ENCODE assay signal across 15 cellular contexts in the genomic region with DNA sequence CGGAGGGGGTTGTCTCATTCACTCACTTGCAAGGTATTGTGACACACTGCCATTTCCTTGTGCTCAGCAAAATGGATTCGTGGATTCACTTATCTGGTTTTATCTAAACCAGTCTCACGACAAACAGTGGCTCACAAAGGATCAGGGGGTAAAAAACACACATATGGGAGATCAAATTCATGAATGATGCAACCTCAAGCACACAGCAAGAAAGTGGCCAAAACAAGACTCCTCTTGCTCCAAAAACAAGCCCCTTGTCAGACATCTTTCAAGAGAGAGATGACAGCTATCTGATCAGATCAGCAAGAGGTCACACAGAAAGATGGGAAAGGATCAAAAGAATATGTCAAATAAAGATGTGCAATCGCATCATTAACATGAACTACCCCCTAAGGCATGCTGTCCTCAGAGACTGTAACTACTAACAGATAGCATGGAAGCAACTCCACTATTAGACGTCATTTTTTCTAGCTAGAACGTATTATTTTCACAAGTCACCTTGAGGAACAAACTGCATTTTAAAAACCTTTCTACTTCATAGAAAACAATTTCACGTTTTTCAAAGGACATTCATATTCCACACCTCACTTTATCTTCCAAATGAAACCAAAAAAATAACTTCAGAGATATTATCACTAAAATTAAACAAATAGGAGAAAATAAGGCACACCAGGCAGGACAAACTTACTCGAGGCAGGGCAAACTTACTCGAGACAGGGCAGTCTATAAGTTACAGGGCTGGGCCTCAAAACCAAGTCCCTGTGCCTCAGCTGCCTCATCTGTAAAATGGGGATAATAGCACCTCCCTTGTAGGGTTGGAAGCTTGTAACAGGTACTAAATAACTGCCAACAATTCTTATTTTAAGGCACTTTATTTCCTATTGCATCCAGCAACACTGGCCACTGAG.
DNase-seq lines count a peak whose midpoint lies in the region; ATAC-seq and TF ChIP-seq lines count a peak whose summit lies in the region.
"Had no signal": no experiment of that assay in that cellular context is flagged by ENCODE, and none has a peak within 500 bp of the region (broad histone marks: within the 10 kb centered on the region; RNA-seq: fewer than 3 reads in every experiment).

No MANE protein-coding gene starts in this region.

- H3K9ac ChIP-seq in BLaER1 = no peak overlapping the region

- ATAC-seq in natural killer cell (no peak), HG02870 (IDR thresholded peaks at IDR 0.05; ENCODE audit: unreplicated experiment) (no peak)
- ATAC-seq: heart right ventricle, right cardiac atrium had no signal

- peaks cover 9% of the 10 kb centered on the region for H3K36me3 Mint-ChIP-seq in brain
- H3K36me3 Mint-ChIP-seq in natural killer cell = peaks cover 15% of the 10 kb centered on the region

- H3K4me1 Mint-ChIP-seq in brain (peaks cover 68% of the 10 kb centered on the region), natural killer cell (peaks cover 75 to 93% of the 10 kb centered on the region in 2 donors)

- peak overlapping the region; percentile 78 for H3K4me2 ChIP-seq in BLaER1

- DNase-seq in natural killer cell (no peak), NCI-H510A (lab: John Stamatoyannopoulos, UW) (no peak), esophagus squamous epithelium (lab: John Stamatoyannopoulos, UW) (no peak), GM13977 (ENCODE audit: low spot score) (no peak)
- DNase-seq: CD4-positive, alpha-beta T cell; effector CD8-positive, alpha-beta T cell; heart right ventricle; left cardiac atrium; NCI-H1417; NCI-H524; right cardiac atrium had no signal

- intact Hi-C loops in natural killer cell (cut with micrococcal nuclease) = no loop called here
- intact Hi-C loops in esophagus squamous epithelium (cut with DNase I) = no loop called here

- 55 to 73% methylated on average over 8 to 9 of the region's 9 CpGs for WGBS in esophagus squamous epithelium, 2 donors

- TF ChIP-seq CTCF in HEK293 (tag by site-specific recombination; IDR thresholded peaks at IDR 0.05) (no peak), brain (conservative IDR thresholded peaks at IDR 0.05) (no peak), natural killer cell (IDR thresholded peaks at IDR 0.05) (no peak), esophagus squamous epithelium (IDR thresholded peaks at IDR 0.05) (no peak), GM13977 (IDR thresholded peaks at IDR 0.05; ENCODE audit: extremely low read depth, insufficient read depth, missing control alignments) (no peak)

- H3K9me3 Mint-ChIP-seq in brain (no peaks in the 10 kb centered on the region), natural killer cell (no peaks in the 10 kb centered on the region)
- H3K9me3 Mint-ChIP-seq: CD4-positive, alpha-beta T cell had no signal

- CTCF ChIA-PET in HEK293 (lab: Yijun Ruan, JAX) = interaction anchor here (0.7 kb wide), 1 partner anchor 26 kb away, joined by 3 read pairs; no protein-coding TSS in a partner anchor

- H3K4me3 ChIP-seq in BLaER1 (no peak overlapping the region), HEK293 (ENCODE audit: low read depth, low read length) (no peak overlapping the region), esophagus squamous epithelium (no peak overlapping the region)
- H3K4me3 ChIP-seq: heart right ventricle had no signal

- H4K20me1 ChIP-seq in BLaER1 = no peaks in the 10 kb centered on the region

- H3K4me3 Mint-ChIP-seq in brain = no peak overlapping the region
- no peak overlapping the region for H3K4me3 Mint-ChIP-seq in natural killer cell
- H3K4me3 Mint-ChIP-seq: CD4-positive, alpha-beta T cell had no signal

- peak overlapping the region; percentile 69; the same call in 1 of the 2 replicates for H3K27ac ChIP-seq in BLaER1
- no peak overlapping the region for H3K27ac ChIP-seq in HEK293 (ENCODE audit: extremely low read depth, low read depth, low read length)
- no peak overlapping the region for H3K27ac ChIP-seq in esophagus squamous epithelium

- POLR2A ChIA-PET in HEK293 (lab: Yijun Ruan, JAX) = no interaction called here

- H3K27me3 ChIP-seq in BLaER1 (no peaks in the 10 kb centered on the region), esophagus squamous epithelium (no peaks in the 10 kb centered on the region)
- H3K27me3 ChIP-seq: heart right ventricle had no signal

- H3K27ac Mint-ChIP-seq in brain = peak overlapping the region in 4 of 5 experiments; percentile 11 to 95 (median 65)
- H3K27ac Mint-ChIP-seq in natural killer cell = peak overlapping the region; percentile 81 to 90

- peaks cover 8% of the 10 kb centered on the region; the same call in 1 of the 2 replicates for H3K36me3 ChIP-seq in BLaER1
- H3K36me3 ChIP-seq in HEK293 (ENCODE audit: control insufficient read depth in 2 of 2, insufficient read depth in 1 of 2, low read length in 2 of 2) = no peaks in the 10 kb centered on the region
- no peaks in the 10 kb centered on the region for H3K36me3 ChIP-seq in esophagus squamous epithelium

- H3K27me3 Mint-ChIP-seq in brain (no peaks in the 10 kb centered on the region), natural killer cell (ENCODE audit: low read depth in 2 of 2) (no peaks in the 10 kb centered on the region)
- H3K27me3 Mint-ChIP-seq: CD4-positive, alpha-beta T cell had no signal

- TF ChIP-seq POLR2A in esophagus squamous epithelium (IDR thresholded peaks at IDR 0.05) = no peak

- H3K4me1 ChIP-seq in BLaER1 = peaks cover 82% of the 10 kb centered on the region
- H3K4me1 ChIP-seq in HEK293 (ENCODE audit: control insufficient read depth, insufficient read depth, low read length) = no peaks in the 10 kb centered on the region
- peaks cover 0 to 69% (median 14%) of the 10 kb centered on the region in 3 donors for H3K4me1 ChIP-seq in esophagus squamous epithelium

- in situ Hi-C loops in GM13977 (cut with MboI; ENCODE audit: low pct_unique_long_range_greater_than_20kb, low sequenced_read_pairs, unreplicated experiment) = no loop called here

- H3K9me3 ChIP-seq in BLaER1 = no peaks in the 10 kb centered on the region
- no peaks in the 10 kb centered on the region for H3K9me3 ChIP-seq in HEK293 (ENCODE audit: control insufficient read depth, insufficient read depth, low read depth, low read length)
- H3K9me3 ChIP-seq in esophagus squamous epithelium = no peaks in the 10 kb centered on the region
- H3K9me3 ChIP-seq: heart right ventricle had no signal

TF ChIP-seq in HEK293, 187 proteins besides CTCF, POLR2A, EP300 and RAD21:
- TF ChIP-seq GLIS1 (tag by site-specific recombination; IDR thresholded peaks at IDR 0.05) (peak; percentile 67), ZNF19 (tag by site-specific recombination; IDR thresholded peaks at IDR 0.05; ENCODE audit: low read depth) (no peak)
